In the genomic region with DNA sequence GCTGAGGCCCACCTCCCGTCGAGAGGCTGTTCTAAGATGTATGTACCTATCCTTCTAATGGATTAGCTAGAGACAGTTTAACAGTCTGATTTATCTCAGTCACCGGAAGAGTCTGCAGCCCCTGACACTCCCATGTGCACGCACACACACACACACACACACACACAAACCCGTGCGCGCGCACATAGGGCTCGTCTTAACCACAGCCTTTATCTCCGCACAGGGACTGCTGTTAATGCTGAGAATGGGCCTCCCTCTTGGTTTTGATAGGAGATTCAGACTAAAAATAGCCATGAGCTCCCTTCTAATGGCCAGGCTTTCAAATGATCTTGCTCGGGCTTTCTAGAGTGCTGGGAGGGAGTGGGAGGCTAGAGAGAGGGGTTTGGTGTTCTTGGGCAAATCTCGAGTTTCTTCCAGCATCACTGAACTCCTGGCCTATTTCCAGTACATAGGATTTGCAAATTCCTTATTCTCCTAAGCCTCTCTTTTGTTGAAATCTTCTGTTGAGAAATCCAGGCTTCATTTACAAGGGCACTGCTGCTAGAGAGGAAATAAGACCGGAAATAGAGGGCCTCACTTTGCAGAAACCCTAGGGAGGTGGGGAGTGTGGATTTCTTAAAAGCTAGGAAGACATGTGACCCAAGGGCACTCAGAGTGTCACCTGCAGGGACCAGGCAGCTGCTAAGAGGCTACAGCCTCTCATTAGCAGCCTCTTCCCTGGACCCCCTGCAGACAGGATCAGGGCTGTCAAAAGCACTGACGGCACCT, we compare ENCODE assay signal across 1 cellular context.
TF ChIP-seq lines count a peak whose summit lies in the region.

No MANE protein-coding gene starts in this region.

TF ChIP-seq in WTC11, 78 proteins besides CTCF, POLR2A, EP300 and RAD21 (continued from another document):
- TF ChIP-seq NR1H2 (CRISPR knock-in tag; IDR thresholded peaks at IDR 0.05): no peak
- no peak for TF ChIP-seq NFYB (CRISPR knock-in tag; conservative IDR thresholded peaks at IDR 0.05; ENCODE audit: low read depth)
- no peak for TF ChIP-seq ZBTB21 (CRISPR knock-in tag; IDR thresholded peaks at IDR 0.05; ENCODE audit: borderline replicate concordance)
- TF ChIP-seq, protein P1, sequence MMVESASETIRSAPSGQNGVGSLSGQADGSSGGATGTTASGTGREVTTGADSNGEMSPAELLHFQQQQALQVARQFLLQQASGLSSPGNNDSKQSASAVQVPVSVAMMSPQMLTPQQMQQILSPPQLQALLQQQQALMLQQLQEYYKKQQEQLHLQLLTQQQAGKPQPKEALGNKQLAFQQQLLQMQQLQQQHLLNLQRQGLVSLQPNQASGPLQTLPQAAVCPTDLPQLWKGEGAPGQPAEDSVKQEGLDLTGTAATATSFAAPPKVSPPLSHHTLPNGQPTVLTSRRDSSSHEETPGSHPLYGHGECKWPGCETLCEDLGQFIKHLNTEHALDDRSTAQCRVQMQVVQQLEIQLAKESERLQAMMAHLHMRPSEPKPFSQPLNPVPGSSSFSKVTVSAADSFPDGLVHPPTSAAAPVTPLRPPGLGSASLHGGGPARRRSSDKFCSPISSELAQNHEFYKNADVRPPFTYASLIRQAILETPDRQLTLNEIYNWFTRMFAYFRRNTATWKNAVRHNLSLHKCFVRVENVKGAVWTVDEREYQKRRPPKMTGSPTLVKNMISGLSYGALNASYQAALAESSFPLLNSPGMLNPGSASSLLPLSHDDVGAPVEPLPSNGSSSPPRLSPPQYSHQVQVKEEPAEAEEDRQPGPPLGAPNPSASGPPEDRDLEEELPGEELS (CRISPR knock-in tag; IDR thresholded peaks at IDR 0.05): no peak
- TF ChIP-seq, protein P2, sequence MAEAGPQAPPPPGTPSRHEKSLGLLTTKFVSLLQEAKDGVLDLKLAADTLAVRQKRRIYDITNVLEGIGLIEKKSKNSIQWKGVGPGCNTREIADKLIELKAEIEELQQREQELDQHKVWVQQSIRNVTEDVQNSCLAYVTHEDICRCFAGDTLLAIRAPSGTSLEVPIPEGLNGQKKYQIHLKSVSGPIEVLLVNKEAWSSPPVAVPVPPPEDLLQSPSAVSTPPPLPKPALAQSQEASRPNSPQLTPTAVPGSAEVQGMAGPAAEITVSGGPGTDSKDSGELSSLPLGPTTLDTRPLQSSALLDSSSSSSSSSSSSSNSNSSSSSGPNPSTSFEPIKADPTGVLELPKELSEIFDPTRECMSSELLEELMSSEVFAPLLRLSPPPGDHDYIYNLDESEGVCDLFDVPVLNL (CRISPR knock-in tag; IDR thresholded peaks at IDR 0.05; ENCODE audit: borderline replicate concordance, low read depth): no peak
- TF ChIP-seq CREM (CRISPR knock-in tag; IDR thresholded peaks at IDR 0.05): no peak
- no peak for TF ChIP-seq GTF2I (CRISPR knock-in tag; conservative IDR thresholded peaks at IDR 0.05)
